1 cellular context compared by ENCODE assay signal in genomic region chr6:63649847-63650265, GRCh38.
TF ChIP-seq lines count a peak whose summit lies in the region.

No MANE protein-coding gene starts in this region.

TF ChIP-seq in HepG2, 621 proteins besides CTCF, POLR2A, EP300 and RAD21 (continued from another document):
- no peak for TF ChIP-seq GPN1 (CRISPR knock-in tag; IDR thresholded peaks at IDR 0.05; ENCODE audit: borderline replicate concordance)
- no peak for TF ChIP-seq CENPX (CRISPR knock-in tag; IDR thresholded peaks at IDR 0.05)
- no peak for TF ChIP-seq ZNF333 (CRISPR knock-in tag; IDR thresholded peaks at IDR 0.05; ENCODE audit: borderline replicate concordance)
- no peak for TF ChIP-seq HOXA5 (CRISPR knock-in tag; IDR thresholded peaks at IDR 0.05)
- no peak for TF ChIP-seq HMG20A (CRISPR knock-in tag; IDR thresholded peaks at IDR 0.05; ENCODE audit: borderline replicate concordance)
- TF ChIP-seq ZNF326 (CRISPR knock-in tag; IDR thresholded peaks at IDR 0.05; ENCODE audit: borderline replicate concordance) = no peak
- no peak for TF ChIP-seq NR2F1 (CRISPR knock-in tag; IDR thresholded peaks at IDR 0.05)
